Comparison of ENCODE assay signal across 11 cellular contexts in genomic region chr9:129868571-129869486, GRCh38. TPM values are rescaled to one million over a fixed set of nuclear protein-coding genes. Genes with fewer than 3 reads are reported as not detected.
A peak's percentile ranks its signal among the peaks of the same experiment; 100 is the strongest.
DNase-seq lines count a peak whose midpoint lies in the region; ATAC-seq lines count a peak whose summit lies in the region.
"Had no signal": no experiment of that assay in that cellular context is flagged by ENCODE, and none has a peak within 500 bp of the region (broad histone marks: within the 10 kb centered on the region; RNA-seq: fewer than 3 reads in every experiment).

No MANE protein-coding gene starts in this region.

- peak overlapping the region; percentile 62 for H3K4me3 Mint-ChIP-seq in activated CD4-positive, alpha-beta memory T cell treated with anti-CD3 and anti-CD28 coated beads, Interleukin-2, amount 10 ng/mL, durations not matched to agents 7 days and 5 days
- H3K4me3 Mint-ChIP-seq: nephron had no signal

- H3K4me1 Mint-ChIP-seq in activated CD4-positive, alpha-beta memory T cell treated with anti-CD3 and anti-CD28 coated beads, Interleukin-2, amount 10 ng/mL, durations not matched to agents 7 days and 5 days: peaks cover 84% of the 10 kb centered on the region

- no peak for ATAC-seq in HG03439 (IDR thresholded peaks at IDR 0.05; ENCODE audit: unreplicated experiment)
- no peak for ATAC-seq in HG03097 (IDR thresholded peaks at IDR 0.05; ENCODE audit: low FRiP score, unreplicated experiment)
- ATAC-seq in HG02623 (IDR thresholded peaks at IDR 0.05; ENCODE audit: unreplicated experiment): no peak

- POLR2A ChIA-PET in activated CD4-positive, alpha-beta memory T cell treated with anti-CD3 and anti-CD28 coated beads, Interleukin-2, amount 10 ng/mL, durations not matched to agents 7 days and 5 days (lab: Charles Lee): interaction anchor here (0.6 to 12.5 kb wide), 24 partner anchors 7 to 188 kb away, joined by 3 to 301 read pairs (median 4); partner anchors contain the start of genes C9orf78, FNBP1, GPR107 and TOR1A

- peak; percentile 35 for DNase-seq in ELR (ENCODE audit: low read depth)
- DNase-seq in activated CD4-positive, alpha-beta memory T cell treated with anti-CD3 and anti-CD28 coated beads, Interleukin-2, amount 10 ng/mL, durations not matched to agents 7 days and 5 days: peak; percentile 96
- peak; percentile 30 to 32 for DNase-seq in dermis microvascular lymphatic vessel endothelial cell (ENCODE audit: low read depth in 2 of 2)
- peak; percentile 91 for DNase-seq in stimulated activated CD4-positive, alpha-beta T cell treated with anti-CD3 and anti-CD28 coated beads, Interleukin-1b, Interleukin-23, amount 100 ng/mL, for 48 hours
- no peak for DNase-seq in GF-D8 (lab: John Stamatoyannopoulos, UW)
- DNase-seq: C1 segment of cervical spinal cord, SIG-M5 had no signal

- H3K9me3 Mint-ChIP-seq in activated CD4-positive, alpha-beta memory T cell treated with anti-CD3 and anti-CD28 coated beads, Interleukin-2, amount 10 ng/mL, durations not matched to agents 7 days and 5 days: no peaks in the 10 kb centered on the region
- H3K9me3 Mint-ChIP-seq: nephron had no signal

- H3K27ac Mint-ChIP-seq in activated CD4-positive, alpha-beta memory T cell treated with anti-CD3 and anti-CD28 coated beads, Interleukin-2, amount 10 ng/mL, durations not matched to agents 7 days and 5 days: peak overlapping the region; percentile 89
- H3K27ac Mint-ChIP-seq: nephron had no signal

- CTCF ChIA-PET in activated CD4-positive, alpha-beta memory T cell treated with anti-CD3 and anti-CD28 coated beads, Interleukin-2, amount 10 ng/mL, durations not matched to agents 7 days and 5 days (lab: Charles Lee): interaction anchor here (0.8 to 3.4 kb wide), 3 partner anchors 16 to 169 kb away, joined by 3 to 13 read pairs (median 3); no protein-coding TSS in a partner anchor

- H3K36me3 Mint-ChIP-seq in activated CD4-positive, alpha-beta memory T cell treated with anti-CD3 and anti-CD28 coated beads, Interleukin-2, amount 10 ng/mL, durations not matched to agents 7 days and 5 days (ENCODE audit: low read depth): peaks cover 72% of the 10 kb centered on the region

- H3K27me3 Mint-ChIP-seq in activated CD4-positive, alpha-beta memory T cell treated with anti-CD3 and anti-CD28 coated beads, Interleukin-2, amount 10 ng/mL, durations not matched to agents 7 days and 5 days: no peaks in the 10 kb centered on the region

RNA-seq across cellular contexts. Expression of gene USP20, which starts 33.6 kb away (rescaled TPM):
- total RNA-seq in activated CD4-positive, alpha-beta memory T cell treated with anti-CD3 and anti-CD28 coated beads, Interleukin-2, amount 10 ng/mL, durations not matched to agents 7 days and 5 days: 10 to 100 TPM; 86.4 to 87.6 TPM
- 4.7 and 8.5 TPM in 2 replicates for total RNA-seq in dermis microvascular lymphatic vessel endothelial cell

RNA-seq across cellular contexts. Expression of gene C9orf78, which starts 33.8 kb away (rescaled TPM):
- 10 to 100 TPM; 61.6 to 66.2 TPM for total RNA-seq in activated CD4-positive, alpha-beta memory T cell treated with anti-CD3 and anti-CD28 coated beads, Interleukin-2, amount 10 ng/mL, durations not matched to agents 7 days and 5 days
- total RNA-seq in dermis microvascular lymphatic vessel endothelial cell: 22.1 and 24.1 TPM in 2 replicates

RNA-seq across cellular contexts. Expression of gene TOR1A, which starts 44.9 kb away (rescaled TPM):
- 10 to 100 TPM; 54.6 to 56.9 TPM for total RNA-seq in activated CD4-positive, alpha-beta memory T cell treated with anti-CD3 and anti-CD28 coated beads, Interleukin-2, amount 10 ng/mL, durations not matched to agents 7 days and 5 days
- total RNA-seq in dermis microvascular lymphatic vessel endothelial cell: 22.9 and 27.4 TPM in 2 replicates
